In genomic region chr6:85403331-85404015, GRCh38 we compare ENCODE assay signal across 8 cellular contexts. TPM values are rescaled to one million over a fixed set of nuclear protein-coding genes. Genes with fewer than 3 reads are reported as not detected.
A peak's percentile ranks its signal among the peaks of the same experiment; 100 is the strongest.
DNase-seq lines count a peak whose midpoint lies in the region; ATAC-seq and TF ChIP-seq lines count a peak whose summit lies in the region.

No MANE protein-coding gene starts in this region.

- H3K27me3 Mint-ChIP-seq in activated T-cell treated with anti-CD3 and anti-CD28 coated beads, Interleukin-2, amount 50 U/mL, for 72 hours (ENCODE audit: low read depth) = no peaks in the 10 kb centered on the region

- intact Hi-C loops in right cardiac atrium (cut with DNase I) (no loop called here), transverse colon (cut with DNase I; ENCODE audit: low total_unique reads) (no loop called here)

- in situ Hi-C loops in transverse colon (cut with MboI; ENCODE audit: low pct_ligation_motif_present in 1 of 4, low pct_unique_long_range_greater_than_20kb in 1 of 4, low sequenced_read_pairs in 3 of 4) = no loop called here

- no peaks in the 10 kb centered on the region for H3K9me3 Mint-ChIP-seq in activated T-cell treated with anti-CD3 and anti-CD28 coated beads, Interleukin-2, amount 50 U/mL, for 72 hours

- no peak for DNase-seq in activated T-cell treated with anti-CD3 and anti-CD28 coated beads, Interleukin-2, amount 50 U/mL, for 72 hours
- DNase-seq in activated T-cell treated with anti-CD3 and anti-CD28 coated beads, Interleukin-2, amount 50 U/mL, for 1 hour = no peak
- DNase-seq in right cardiac atrium = no peak
- DNase-seq in transverse colon = no peak
- DNase-seq in NCI-H1105 (lab: John Stamatoyannopoulos, UW) = no peak

- H3K4me3 ChIP-seq in WI38 (ENCODE audit: low read depth, low read length) = peak overlapping the region; percentile 25
- no peak overlapping the region for H3K4me3 ChIP-seq in right cardiac atrium (ENCODE audit: low read length)
- no peak overlapping the region for H3K4me3 ChIP-seq in transverse colon

- no peak for TF ChIP-seq POLR2A in transverse colon (IDR thresholded peaks at IDR 0.05)

- H3K9me3 ChIP-seq in right cardiac atrium (ENCODE audit: control insufficient read depth, low read length) = no peaks in the 10 kb centered on the region
- no peaks in the 10 kb centered on the region for H3K9me3 ChIP-seq in transverse colon

- no peaks in the 10 kb centered on the region for H3K36me3 Mint-ChIP-seq in activated T-cell treated with anti-CD3 and anti-CD28 coated beads, Interleukin-2, amount 50 U/mL, for 72 hours (ENCODE audit: insufficient read depth in 2 of 2)

- no peak for TF ChIP-seq EP300 in transverse colon (IDR thresholded peaks at IDR 0.05; ENCODE audit: low read depth)

- TF ChIP-seq CTCF in WI38 (IDR thresholded peaks at IDR 0.05; ENCODE audit: low read depth, low read length) (no peak), transverse colon (IDR thresholded peaks at IDR 0.05) (no peak)

- no peaks in the 10 kb centered on the region for H3K36me3 ChIP-seq in transverse colon

- H3K4me3 Mint-ChIP-seq in activated T-cell treated with anti-CD3 and anti-CD28 coated beads, Interleukin-2, amount 50 U/mL, for 72 hours = peak overlapping the region in 1 of 2 donors; percentile 27

- WGBS in right cardiac atrium = 45% methylated on average over 2 of the region's 2 CpGs
- 80% methylated on average over 2 of the region's 2 CpGs for WGBS in transverse colon (ENCODE audit: low coverage in 1 of 2), 2 donors

- peak overlapping the region; percentile 18 for H3K27ac Mint-ChIP-seq in activated T-cell treated with anti-CD3 and anti-CD28 coated beads, Interleukin-2, amount 50 U/mL, for 72 hours

- H3K27me3 ChIP-seq in right cardiac atrium (ENCODE audit: control insufficient read depth, insufficient read depth) = no peaks in the 10 kb centered on the region
- H3K27me3 ChIP-seq in transverse colon = no peaks in the 10 kb centered on the region

- peaks cover 35% of the 10 kb centered on the region for H3K4me1 Mint-ChIP-seq in activated T-cell treated with anti-CD3 and anti-CD28 coated beads, Interleukin-2, amount 50 U/mL, for 72 hours (ENCODE audit: low read depth)

- H3K4me1 ChIP-seq in right cardiac atrium (ENCODE audit: control insufficient read depth, insufficient read depth, low read length) (no peaks in the 10 kb centered on the region), transverse colon (peaks cover 4 to 46% (median 32%) of the 10 kb centered on the region in 4 donors)

- peak in 1 of 2 donors; percentile 47 for ATAC-seq in activated T-cell treated with anti-CD3 and anti-CD28 coated beads, Interleukin-2, amount 50 U/mL, for 72 hours (replicated peaks in 1 of 2)
- ATAC-seq in right cardiac atrium (peak; percentile 73 to 90), HG03175 (IDR thresholded peaks at IDR 0.05; ENCODE audit: unreplicated experiment) (no peak), GM19455 (IDR thresholded peaks at IDR 0.05; ENCODE audit: unreplicated experiment) (no peak)

- H3K27ac ChIP-seq in right cardiac atrium (ENCODE audit: low read length) (no peak overlapping the region), transverse colon (peak overlapping the region; percentile 75 to 86 (median 81))

RNA-seq across cellular contexts. Expression of gene NT5E, which starts 46.4 kb away (rescaled TPM):
- 10 to 100 TPM in 1 of 2 donors, 1 to 10 TPM in 1; 6.2 to 13.1 TPM for total RNA-seq in activated T-cell treated with anti-CD3 and anti-CD28 coated beads, Interleukin-2, amount 50 U/mL, for 72 hours
- total RNA-seq in right cardiac atrium (10 to 100 TPM in 2 of 4 donors, 1 to 10 TPM in 2; 7.1 to 13.3 (median 9.8) TPM), transverse colon (10 to 100 TPM; 10.5 to 71.8 (median 31.5) TPM)
- polyA plus RNA-seq in right cardiac atrium = 3.6 TPM

Comparison
In these comparisons a context has a peak if more than half of its experiments do, and no peak if none do; other contexts are left out.
1. ATAC-seq: peak in right cardiac atrium (2 of 2); none in HG03175 (single experiment) and GM19455 (single experiment).